In the genomic region with DNA sequence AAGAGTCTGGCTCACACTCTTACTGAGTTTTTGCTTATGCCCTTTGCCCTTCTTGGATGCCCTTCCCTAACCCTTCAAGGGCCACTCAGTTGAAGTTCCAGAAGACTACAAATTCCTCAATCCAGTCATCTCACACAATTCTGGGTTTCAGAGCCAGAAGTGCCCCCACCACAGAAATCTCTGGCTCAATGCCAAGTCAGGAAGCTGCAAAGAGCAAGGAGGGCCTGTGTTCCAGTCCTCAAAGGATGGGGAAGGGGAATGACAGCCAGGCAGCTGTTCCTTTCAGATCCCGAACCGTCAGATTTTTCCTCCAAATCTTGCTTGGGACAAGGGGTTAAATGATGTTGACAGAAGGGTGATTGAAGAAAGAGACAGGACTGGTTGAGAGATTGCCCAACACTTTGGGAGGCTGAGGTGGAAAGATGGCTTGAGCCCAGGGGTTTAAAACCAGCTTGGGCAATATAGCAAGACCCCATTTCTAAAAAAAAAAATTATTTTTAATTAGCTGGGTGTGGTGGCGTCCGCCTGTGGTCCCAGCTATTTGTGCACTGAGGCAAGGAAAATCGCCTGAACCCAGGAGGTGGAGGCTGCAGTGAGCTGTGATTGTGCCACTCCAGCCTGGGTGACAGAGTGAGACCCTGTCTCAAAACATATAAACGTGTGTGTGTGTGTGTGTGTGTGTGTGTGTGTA, we compare ENCODE assay signal across 8 cellular contexts. TPM values are rescaled to one million over a fixed set of nuclear protein-coding genes. Genes with fewer than 3 reads are reported as not detected.
DNase-seq lines count a peak whose midpoint lies in the region; ATAC-seq and TF ChIP-seq lines count a peak whose summit lies in the region.

No MANE protein-coding gene starts in this region.

- H3K79me1 ChIP-seq in IMR-90 (ENCODE audit: low read depth in 1 of 2, low read length in 2 of 2): no peaks in the 10 kb centered on the region

- no CpG with 5 or more reads among the region's 6 CpGs for WGBS in IMR-90 (ENCODE audit: extremely low coverage in 2 of 2, insufficient read length in 1 of 2), 2 experiments

- H3K9me3 ChIP-seq in IMR-90 (ENCODE audit: control insufficient read depth, insufficient read depth, low read length): no peaks in the 10 kb centered on the region

- no peaks in the 10 kb centered on the region for H3K9me3 Mint-ChIP-seq in Calu3 (ENCODE audit: low read depth, unreplicated experiment)
- H3K9me3 Mint-ChIP-seq in neural crest cell: no peaks in the 10 kb centered on the region

- H3K9ac ChIP-seq in IMR-90 (ENCODE audit: low read depth, low read length): no peak overlapping the region

- dilution Hi-C loops in IMR-90 (cut with HindIII; ENCODE audit: low sequenced_read_pairs, unreplicated experiment): no loop called here

- BruUV-seq in Calu3 (replicated peaks; lab: Mats Ljungman, UMichigan) (no TSS peak), IMR-90 (replicated peaks; lab: Mats Ljungman, UMichigan) (no TSS peak)

- TF ChIP-seq CTCF in Calu3 (IDR thresholded peaks at IDR 0.05; ENCODE audit: unreplicated experiment): no peak
- no peak for TF ChIP-seq CTCF in IMR-90 (conservative IDR thresholded peaks at IDR 0.05; ENCODE audit: low read depth, low read length)
- no peak for TF ChIP-seq CTCF in choroid plexus epithelial cell (conservative IDR thresholded peaks at IDR 0.05; ENCODE audit: low read depth, low read length)
- TF ChIP-seq CTCF in neural crest cell (conservative IDR thresholded peaks at IDR 0.05): no peak

- H2BK15ac ChIP-seq in IMR-90 (ENCODE audit: low read depth, low read length): no peak overlapping the region

- H3K14ac ChIP-seq in IMR-90 (replicated peaks; ENCODE audit: low read depth, low read length): peak overlapping the region; percentile 64; the same call in 1 of the 2 replicates

- H3K27me3 ChIP-seq in IMR-90 (ENCODE audit: control insufficient read depth, insufficient read depth, low read length): no peaks in the 10 kb centered on the region

- TF ChIP-seq POLR2A in IMR-90 (IDR thresholded peaks at IDR 0.05; ENCODE audit: low read depth, low read length): no peak

- CTCF ChIA-PET in Calu3 (lab: Charles Lee): interaction anchor here (0.6 to 2.9 kb wide), 4 partner anchors 14 to 1002 kb away, joined by 3 to 10 read pairs (median 8); a partner anchor contains a TSS
- CTCF ChIA-PET in IMR-90 (lab: Yijun Ruan, JAX): no interaction called here

- peak overlapping the region; percentile 93 for H2AFZ ChIP-seq in IMR-90 (replicated peaks; ENCODE audit: low read length, poor library complexity)

- no peaks in the 10 kb centered on the region for H4K20me1 ChIP-seq in IMR-90 (ENCODE audit: insufficient read depth, low read length)

- 0 out of 2 replicates have a peak overlapping the region, but pooled peaks have one; percentile 72 for H3K4ac ChIP-seq in IMR-90 (ENCODE audit: low read depth, low read length)

- H3K4me2 ChIP-seq in IMR-90 (ENCODE audit: low read depth, low read length): peak overlapping the region; percentile 96

- no peak for ATAC-seq in IMR-90 (ENCODE audit: low read depth)
- no peak for ATAC-seq in esophagus mucosa
- no peak for ATAC-seq in activated CD4-positive, CD25-positive, alpha-beta regulatory T cell treated with anti-CD3 and anti-CD28 coated beads, Interleukin-2, amount 50 U/mL, for 24 hours

- DNase-seq in Calu3: no peak
- DNase-seq in IMR-90: no peak
- peak; percentile 11 for DNase-seq in choroid plexus epithelial cell (ENCODE audit: low read depth)
- no peak for DNase-seq in neural crest cell (ENCODE audit: low read depth, low spot score)
- no peak for DNase-seq in NOMO-1 (lab: John Stamatoyannopoulos, UW; ENCODE audit: unreplicated experiment in 2 of 2)
- DNase-seq in A172 (ENCODE audit: low spot score): no peak

- H3K36me3 Mint-ChIP-seq in Calu3 (ENCODE audit: insufficient read depth, unreplicated experiment) (peaks cover 38% of the 10 kb centered on the region), neural crest cell (ENCODE audit: low read depth) (peaks cover 5% of the 10 kb centered on the region)

- H3K9me1 ChIP-seq in IMR-90 (ENCODE audit: insufficient read depth, low read length): peaks cover 3% of the 10 kb centered on the region; the same call in 1 of the 2 replicates

- H3K4me3 ChIP-seq in IMR-90 (ENCODE audit: insufficient read depth, low read depth, low read length): no peak overlapping the region
- no peak overlapping the region for H3K4me3 ChIP-seq in choroid plexus epithelial cell (ENCODE audit: low read depth, low read length)

- no peaks in the 10 kb centered on the region for H3K4me1 ChIP-seq in IMR-90 (ENCODE audit: control insufficient read depth, insufficient read depth, low read length)

- no peak overlapping the region for H3K18ac ChIP-seq in IMR-90 (ENCODE audit: low read depth, low read length)

- H2AK9ac ChIP-seq in IMR-90 (replicated peaks; ENCODE audit: low read depth, low read length, poor library complexity): peak overlapping the region; percentile 10

- H3K4me1 Mint-ChIP-seq in Calu3 (ENCODE audit: low read depth, unreplicated experiment) (peaks cover 22% of the 10 kb centered on the region), neural crest cell (peaks cover 45% of the 10 kb centered on the region)

- H3K4me3 Mint-ChIP-seq in Calu3 (ENCODE audit: low read depth, unreplicated experiment) (peak overlapping the region; percentile 72), neural crest cell (peak overlapping the region; percentile 82)

- H3K27me3 Mint-ChIP-seq in Calu3 (ENCODE audit: unreplicated experiment) (no peaks in the 10 kb centered on the region), neural crest cell (ENCODE audit: low read depth) (no peaks in the 10 kb centered on the region)

- H3K36me3 ChIP-seq in IMR-90 (ENCODE audit: control insufficient read depth, insufficient read depth, low read length): peaks cover 3% of the 10 kb centered on the region; the same call in 1 of the 2 replicates

- in situ Hi-C loops in IMR-90 (cut with MboI; ENCODE audit: low sequenced_read_pairs): no loop called here

- H3K56ac ChIP-seq in IMR-90 (ENCODE audit: extremely low read depth, insufficient read depth, low read length): no peak overlapping the region

- no peak overlapping the region for H2BK120ac ChIP-seq in IMR-90 (ENCODE audit: low read depth, low read length)

- H4K5ac ChIP-seq in IMR-90 (ENCODE audit: low read depth, low read length): peak overlapping the region; percentile 40; the same call in 1 of the 2 replicates

- no peak overlapping the region for H2AK5ac ChIP-seq in IMR-90 (ENCODE audit: low read depth, low read length)

- POLR2A ChIA-PET in IMR-90 (lab: Charles Lee; ENCODE audit: unreplicated experiment): no interaction called here

- no peak overlapping the region for H4K91ac ChIP-seq in IMR-90 (ENCODE audit: insufficient read depth, low read depth, low read length)

- no peak overlapping the region; the same call in 1 of the 2 replicates for H3K23ac ChIP-seq in IMR-90 (ENCODE audit: low read depth, low read length)

- peak overlapping the region; percentile 65 to 81; a peak in 2 of 4 replicates for H4K8ac ChIP-seq in IMR-90 (ENCODE audit: low read depth in 2 of 2, low read length in 2 of 2)

- H3K27ac Mint-ChIP-seq in Calu3 (ENCODE audit: unreplicated experiment): peak overlapping the region; percentile 33
- H3K27ac Mint-ChIP-seq in neural crest cell (ENCODE audit: unreplicated experiment): peak overlapping the region; percentile 95

- intact Hi-C loops in Calu3 (cut with micrococcal nuclease; ENCODE audit: unreplicated experiment) (no loop called here), IMR-90 (cut with micrococcal nuclease) (no loop called here)

- no peak overlapping the region for H3K27ac ChIP-seq in IMR-90 (ENCODE audit: insufficient read depth, low read length)

- no peak for TF ChIP-seq RAD21 in IMR-90 (IDR thresholded peaks at IDR 0.05; ENCODE audit: low read length)

- no peak overlapping the region for H2BK5ac ChIP-seq in IMR-90 (ENCODE audit: low read depth, low read length, poor library complexity, severe bottlenecking)

- H2BK20ac ChIP-seq in IMR-90 (ENCODE audit: low read depth, low read length): no peak overlapping the region

TF ChIP-seq in IMR-90, 13 proteins besides CTCF, POLR2A, EP300 and RAD21 (continues in another document):
- TF ChIP-seq RFX5 (IDR thresholded peaks at IDR 0.05; ENCODE audit: low read depth, low read length) (no peak), CEBPB (IDR thresholded peaks at IDR 0.05; ENCODE audit: low read depth, low read length) (no peak; the same call in 1 of the 2 replicates), MXI1 (IDR thresholded peaks at IDR 0.05; ENCODE audit: borderline replicate concordance, low read depth, low read length) (no peak), RCOR1 (IDR thresholded peaks at IDR 0.05; ENCODE audit: insufficient replicate concordance, low read length) (no peak), MAFK (IDR thresholded peaks at IDR 0.05; ENCODE audit: low read depth, low read length) (no peak)
- TF ChIP-seq, protein P1, sequence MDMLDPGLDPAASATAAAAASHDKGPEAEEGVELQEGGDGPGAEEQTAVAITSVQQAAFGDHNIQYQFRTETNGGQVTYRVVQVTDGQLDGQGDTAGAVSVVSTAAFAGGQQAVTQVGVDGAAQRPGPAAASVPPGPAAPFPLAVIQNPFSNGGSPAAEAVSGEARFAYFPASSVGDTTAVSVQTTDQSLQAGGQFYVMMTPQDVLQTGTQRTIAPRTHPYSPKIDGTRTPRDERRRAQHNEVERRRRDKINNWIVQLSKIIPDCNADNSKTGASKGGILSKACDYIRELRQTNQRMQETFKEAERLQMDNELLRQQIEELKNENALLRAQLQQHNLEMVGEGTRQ (IDR thresholded peaks at IDR 0.05; ENCODE audit: low read depth, low read length): no peak

RNA-seq across cellular contexts. Expression of a gene that starts 0.7 kb away (rescaled TPM):
- total RNA-seq in Calu3 (2022): 8.4 and 9.7 TPM in 2 replicates
- 0.54 and 0.56 TPM in 2 replicates for total RNA-seq in IMR-90 (2012; rRNA removed)
- 1.1 and 1.5 TPM in 2 replicates for polyA plus RNA-seq in IMR-90 (2012; rRNA removed)
- 1.1 and 1.5 TPM in 2 replicates for polyA plus RNA-seq in IMR-90 (2012; cell fraction: cytosol; rRNA removed)
- 0.44 and 1.0 TPM in 2 replicates for polyA plus RNA-seq in IMR-90 (2012; cell fraction: nucleus; rRNA removed; ENCODE audit: low replicate concordance)
- total RNA-seq in neural crest cell: 10.6 and 11.6 TPM in 2 replicates
- 1.6 TPM for total RNA-seq in esophagus mucosa
- not detected in 2 replicates for total RNA-seq in A172 (2014; rRNA removed; shearing (Covaris generic))

RNA-seq across cellular contexts. Expression of a gene that starts 14.0 kb away (rescaled TPM):
- total RNA-seq in Calu3 (2022): 14.2 TPM in 2 replicates
- total RNA-seq in IMR-90 (2012; rRNA removed): 18.6 and 18.9 TPM in 2 replicates
- polyA plus RNA-seq in IMR-90 (2012; rRNA removed): 15.5 and 16.8 TPM in 2 replicates
- 9.0 and 11.3 TPM in 2 replicates for polyA plus RNA-seq in IMR-90 (2012; cell fraction: cytosol; rRNA removed)
- polyA plus RNA-seq in IMR-90 (2012; cell fraction: nucleus; rRNA removed; ENCODE audit: low replicate concordance): 16.8 and 18.9 TPM in 2 replicates
- total RNA-seq in neural crest cell: 26.7 and 28.8 TPM in 2 replicates
- 6.1 TPM for total RNA-seq in esophagus mucosa
- 10.8 and 14.9 TPM in 2 replicates for total RNA-seq in A172 (2014; rRNA removed; shearing (Covaris generic))

RNA-seq across cellular contexts. Expression of a gene that starts 14.3 kb away (rescaled TPM):
- 48.1 and 53.1 TPM in 2 replicates for total RNA-seq in Calu3 (2022)
- 8.9 and 9.1 TPM in 2 replicates for total RNA-seq in IMR-90 (2012; rRNA removed)
- 14.3 and 14.6 TPM in 2 replicates for polyA plus RNA-seq in IMR-90 (2012; rRNA removed)
- 7.2 and 8.2 TPM in 2 replicates for polyA plus RNA-seq in IMR-90 (2012; cell fraction: cytosol; rRNA removed)
- 43.0 and 103 TPM in 2 replicates for polyA plus RNA-seq in IMR-90 (2012; cell fraction: nucleus; rRNA removed; ENCODE audit: low replicate concordance)
- total RNA-seq in neural crest cell: 61.9 and 68.2 TPM in 2 replicates
- 10.8 TPM for total RNA-seq in esophagus mucosa
- total RNA-seq in A172 (2014; rRNA removed; shearing (Covaris generic)): 8.9 and 13.2 TPM in 2 replicates
